9 cellular contexts compared by ENCODE assay signal in genomic region chr1:210374600-210374953, GRCh38. TPM values are rescaled to one million over a fixed set of nuclear protein-coding genes. Genes with fewer than 3 reads are reported as not detected.
DNase-seq lines count a peak whose midpoint lies in the region; ATAC-seq, FAIRE-seq and TF ChIP-seq lines count a peak whose summit lies in the region.
"Had no signal": no experiment of that assay in that cellular context is flagged by ENCODE, and none has a peak within 500 bp of the region (broad histone marks: within the 10 kb centered on the region; RNA-seq: fewer than 3 reads in every experiment).

No MANE protein-coding gene starts in this region.

- CTCF ChIA-PET in GM12878 (lab: Yijun Ruan, JAX): interaction anchor here (0.6 to 9.5 kb wide), 24 partner anchors 10 to 1663 kb away, joined by 3 to 379 read pairs (median 7); partner anchors contain the start of gene HHAT

- no peak for TF ChIP-seq RAD21 in GM12878 (IDR thresholded peaks at IDR 0.05; ENCODE audit: insufficient read depth, low read depth, low read length)

- SMC1A ChIA-PET in GM12878 (lab: Charles Lee; ENCODE audit: uncharacterized antibody, unreplicated experiment): interaction anchor here (0.6 to 15.0 kb wide), 17 partner anchors 9 to 664 kb away, joined by 3 to 683 read pairs (median 5); no protein-coding TSS in a partner anchor

- peaks cover 2% of the 10 kb centered on the region; the same call in 1 of the 2 replicates for H3F3A ChIP-seq in DOHH2 (ENCODE audit: control insufficient read depth, insufficient read depth)

- TF ChIP-seq EP300 in GM12878 (IDR thresholded peaks at IDR 0.05; ENCODE audit: borderline replicate concordance in 1 of 2, control insufficient read depth in 1 of 2, low read depth in 2 of 2, low read length in 2 of 2): no peak

- peak; percentile 8 for TF ChIP-seq CTCF in DOHH2 (IDR thresholded peaks at IDR 0.05; ENCODE audit: low read depth, low read length, poor library complexity, severe bottlenecking)
- no peak for TF ChIP-seq CTCF in GM12878 (IDR thresholded peaks at IDR 0.05 in 2 of 3, conservative IDR thresholded peaks at IDR 0.05 in 1 of 3; ENCODE audit: control insufficient read depth in 2 of 3, extremely low read depth in 1 of 3, insufficient read depth in 1 of 3, low read depth in 3 of 3, low read length in 3 of 3)
- TF ChIP-seq CTCF in nephron progenitor cell (IDR thresholded peaks at IDR 0.05): peak; percentile 7

- H2AFZ ChIP-seq in GM12878 (ENCODE audit: control insufficient read depth, low read depth, low read length): no peak overlapping the region; the same call in 1 of the 2 replicates

- no peak overlapping the region for H3K4me2 ChIP-seq in DOHH2 (ENCODE audit: low read length)
- no peak overlapping the region for H3K4me2 ChIP-seq in GM12878 (ENCODE audit: control insufficient read depth, insufficient read depth)

- peak overlapping the region; percentile 99 for H3K27ac Mint-ChIP-seq in nephron progenitor cell

- H3K9ac ChIP-seq in HUES48 (ENCODE audit: low read depth, low read length): peak overlapping the region; percentile 98
- no peak overlapping the region for H3K9ac ChIP-seq in GM12878 (ENCODE audit: control insufficient read depth, insufficient read depth, low read length)

- H3K36me3 Mint-ChIP-seq in nephron progenitor cell (ENCODE audit: low read depth): no peaks in the 10 kb centered on the region
- H3K36me3 Mint-ChIP-seq: immature natural killer cell had no signal

- H3K9me2 ChIP-seq in DOHH2 (replicated peaks; ENCODE audit: control insufficient read depth, low read length): no peaks in the 10 kb centered on the region

- H3K9me3 Mint-ChIP-seq in nephron progenitor cell: no peaks in the 10 kb centered on the region
- H3K9me3 Mint-ChIP-seq: immature natural killer cell had no signal

- TF ChIP-seq POLR2A in GM12878 (IDR thresholded peaks at IDR 0.05; ENCODE audit: low read depth, low read length): no peak

- H3K36me3 ChIP-seq in DOHH2 (ENCODE audit: control insufficient read depth, low read length) (no peaks in the 10 kb centered on the region), HUES48 (ENCODE audit: control insufficient read depth, insufficient read depth, low read length) (no peaks in the 10 kb centered on the region), GM12878 (ENCODE audit: control insufficient read depth in 2 of 2, insufficient read depth in 2 of 2, low read length in 1 of 2) (no peaks in the 10 kb centered on the region)

- H3K27me3 ChIP-seq in DOHH2 (ENCODE audit: control insufficient read depth, low read length) (peaks cover 6% of the 10 kb centered on the region), HUES48 (ENCODE audit: control insufficient read depth, insufficient read depth, low read length) (no peaks in the 10 kb centered on the region), GM12878 (replicated peaks in 1 of 2; ENCODE audit: control insufficient read depth in 2 of 2, insufficient read depth in 2 of 2, low read length in 1 of 2) (no peaks in the 10 kb centered on the region)
- H3K27me3 ChIP-seq: testis had no signal

- RAD21 ChIA-PET in GM12878 (lab: Charles Lee; ENCODE audit: unreplicated experiment): interaction anchor here (0.8 to 9.2 kb wide), 12 partner anchors 8 to 234 kb away, joined by 3 to 415 read pairs (median 4); no protein-coding TSS in a partner anchor

- H3K27ac ChIP-seq in DOHH2 (ENCODE audit: low read depth, low read length) (no peak overlapping the region), HUES48 (ENCODE audit: low read depth, low read length) (peak overlapping the region; percentile 95), GM12878 (ENCODE audit: control insufficient read depth, insufficient read depth) (no peak overlapping the region)

- H3K27me3 Mint-ChIP-seq in nephron progenitor cell (ENCODE audit: low read depth, poor library complexity): peaks cover 3% of the 10 kb centered on the region

- no peaks in the 10 kb centered on the region for H4K20me1 ChIP-seq in DOHH2 (ENCODE audit: control insufficient read depth, insufficient read depth, low read depth, low read length)
- no peaks in the 10 kb centered on the region for H4K20me1 ChIP-seq in GM12878 (ENCODE audit: control insufficient read depth, insufficient read depth)

- BruUV-seq in GM12878 (replicated peaks; lab: Mats Ljungman, UMichigan): no TSS peak

- H3K4me3 ChIP-seq in DOHH2 (ENCODE audit: low read length): no peak overlapping the region
- H3K4me3 ChIP-seq in HUES48 (ENCODE audit: low read depth, low read length): no peak overlapping the region
- no peak overlapping the region for H3K4me3 ChIP-seq in GM12878
- H3K4me3 ChIP-seq: testis had no signal

- intact Hi-C loops in GM12878 (cut with micrococcal nuclease; ENCODE audit: unreplicated experiment): loop anchor here (1.0 kb wide), 2 partner anchors 26 to 45 kb away; no protein-coding TSS in a partner anchor

- peaks cover 21% of the 10 kb centered on the region for H3K4me1 Mint-ChIP-seq in nephron progenitor cell
- H3K4me1 Mint-ChIP-seq: immature natural killer cell had no signal

- H3K9me3 ChIP-seq in DOHH2 (ENCODE audit: control insufficient read depth, insufficient read depth, low read length) (no peaks in the 10 kb centered on the region), HUES48 (ENCODE audit: control insufficient read depth, insufficient read depth, low read length) (no peaks in the 10 kb centered on the region), GM12878 (replicated peaks; ENCODE audit: control insufficient read depth, insufficient read depth, low read length) (no peaks in the 10 kb centered on the region)
- H3K9me3 ChIP-seq: testis had no signal

- H3K4me3 Mint-ChIP-seq in nephron progenitor cell: no peak overlapping the region
- H3K4me3 Mint-ChIP-seq: immature natural killer cell had no signal

- peak; percentile 10 for ATAC-seq in GM12878
- no peak for ATAC-seq in GM21526 (IDR thresholded peaks at IDR 0.05; ENCODE audit: low FRiP score, unreplicated experiment)
- ATAC-seq in HG03039 (IDR thresholded peaks at IDR 0.05; ENCODE audit: unreplicated experiment): no peak

- POLR2A ChIA-PET in GM12878 (lab: Charles Lee): interaction anchor here (0.7 to 9.5 kb wide), 16 partner anchors 10 to 1155 kb away, joined by 3 to 224 read pairs (median 5); no protein-coding TSS in a partner anchor

- in situ Hi-C loops in GM12878 (cut with MboI): no loop called here

- DNase-seq in GM12878 (ENCODE audit: low read depth, low spot score) (no peak), nephron progenitor cell (no peak), urothelium cell line (ENCODE audit: low spot score) (no peak)

- no peak for FAIRE-seq in GM12878 (lab: Jason Lieb, UNC)
- no peak for FAIRE-seq in urothelium cell line (lab: Jason Lieb, UNC)

- H3K79me2 ChIP-seq in DOHH2 (ENCODE audit: control insufficient read depth, low read length) (no peaks in the 10 kb centered on the region), GM12878 (ENCODE audit: control insufficient read depth, insufficient read depth, low read length) (no peaks in the 10 kb centered on the region)

- 8% methylated on average over 4 of the region's 4 CpGs for WGBS in GM12878 (ENCODE audit: insufficient coverage, insufficient replicate concordance, low lambda C conversion rate, missing lambda C conversion rate)

- no peaks in the 10 kb centered on the region for H3K4me1 ChIP-seq in DOHH2 (ENCODE audit: control insufficient read depth, low read length)
- H3K4me1 ChIP-seq in HUES48 (ENCODE audit: control insufficient read depth, insufficient read depth, low read length): peaks cover 32% of the 10 kb centered on the region
- no peaks in the 10 kb centered on the region for H3K4me1 ChIP-seq in GM12878 (ENCODE audit: control insufficient read depth, insufficient read depth, low read length)
- H3K4me1 ChIP-seq: testis had no signal

TF ChIP-seq in GM12878, 131 proteins besides CTCF, POLR2A, EP300 and RAD21 (continues in another document):
- TF ChIP-seq MYC (IDR thresholded peaks at IDR 0.05; ENCODE audit: insufficient read depth, insufficient read length, insufficient replicate concordance, low read length, severe bottlenecking) (no peak), SMAD1 (IDR thresholded peaks at IDR 0.05; ENCODE audit: low read depth, partially characterized antibody) (no peak), ATF7 (IDR thresholded peaks at IDR 0.05; ENCODE audit: low read depth) (0 out of 2 replicates have a peak, but pooled peaks have one; percentile 4), HDAC6 (IDR thresholded peaks at IDR 0.05; ENCODE audit: unreplicated experiment) (no peak), ZBTB33 (IDR thresholded peaks at IDR 0.05) (no peak)

RNA-seq across cellular contexts. Expression of gene HHAT, which starts 45.9 kb away (rescaled TPM):
- total RNA-seq in GM12878 (2013; cell fraction: nucleolus; rRNA removed): 165 and 172 TPM in 2 replicates
- 3.0 and 4.0 TPM in 2 replicates for total RNA-seq in GM12878 (2014; rRNA removed)
- 2.5 and 2.6 TPM in 2 replicates for total RNA-seq in GM12878 (2014; rRNA removed; fragmentation: Illumina TruSeq; extraction: Trizol)
- total RNA-seq in GM12878 (2021): 2.4 and 2.6 TPM in 2 replicates
- 1.5 TPM for polyA plus RNA-seq in GM12878 (2011; ENCODE audit: low read depth)
- polyA plus RNA-seq in GM12878 (2011; rRNA removed): 37.6 and 43.1 TPM in 2 replicates
- polyA plus RNA-seq in GM12878 (2011; cell fraction: cytosol; rRNA removed): 74.3 and 78.1 TPM in 2 replicates
- 78.1 and 83.1 TPM in 2 replicates for polyA plus RNA-seq in GM12878 (2011; cell fraction: nucleus; rRNA removed)
- polyA plus RNA-seq in GM12878 (2012): 1.7 and 2.7 TPM in 2 replicates
- polyA plus RNA-seq in GM12878 (2014; fragmentation: Illumina TruSeq; extraction: Trizol): 2.2 and 3.2 TPM in 2 replicates
- polyA plus RNA-seq in GM12878 (2014; fragmentation: Nextera tagmentation; extraction: Ambion mirVana): 1 to 10 TPM; 1.2 to 1.5 TPM
- polyA plus RNA-seq in GM12878 (2014; rRNA removed): 2.1 and 2.6 TPM in 2 replicates
- 1 to 10 TPM; 3.0 to 3.9 TPM for polyA plus RNA-seq in GM12878 (2016; fragmentation: Nextera tagmentation; extraction: Ambion mirVana)
- polyA minus RNA-seq in GM12878 (2011; rRNA and poly(A)+ RNA removed): 139 and 172 TPM in 2 replicates
- polyA minus RNA-seq in GM12878 (2011; cell fraction: cytosol; rRNA and poly(A)+ RNA removed): 20.3 and 21.6 TPM in 2 replicates
- 255 and 349 TPM in 2 replicates for polyA minus RNA-seq in GM12878 (2011; cell fraction: nucleus; rRNA and poly(A)+ RNA removed)

Comparison
In these comparisons a context has a peak if more than half of its experiments do, and no peak if none do; other contexts are left out.
1. CTCF ChIP-seq: peak in DOHH2 (single experiment) and nephron progenitor cell (single experiment); none in GM12878 (0 of 3).